In genomic region chrX:124699876-124700275, GRCh38 we compare ENCODE assay signal across 26 cellular contexts.
"Had no signal": no experiment of that assay in that cellular context is flagged by ENCODE, and none has a peak within 500 bp of the region (broad histone marks: within the 10 kb centered on the region; RNA-seq: fewer than 3 reads in every experiment).

No MANE protein-coding gene starts in this region.

- H3K27me3 ChIP-seq: neural progenitor cell, ovary, spleen, stomach, thyroid gland, tibial nerve, upper lobe of left lung, uterus had no signal

- H3K4me1 ChIP-seq: neural progenitor cell, parathyroid adenoma, psoas muscle, spleen, stomach, thyroid gland, tibial nerve, upper lobe of left lung, uterus had no signal

- H3K27ac ChIP-seq: neural progenitor cell, ovary, parathyroid adenoma, psoas muscle, skin epidermis, spleen, stomach, thoracic aorta, thyroid gland, tibial nerve, upper lobe of left lung, uterus had no signal

- DNase-seq: naive thymus-derived CD4-positive, alpha-beta T cell; natural killer cell; occipital lobe; ovary; posterior cingulate gyrus; psoas muscle; right cardiac atrium; spleen; stimulated activated CD4-positive, alpha-beta T cell treated with anti-CD3 and anti-CD28 coated beads, Interleukin-12 subunit alpha, Interleukin-12 subunit beta, amount 100 ng/mL, for 4 hours; stimulated activated CD4-positive, alpha-beta T cell treated with anti-CD3 and anti-CD28 coated beads, Interleukin-1b, Interleukin-23, amount 100 ng/mL, for 48 hours; stimulated activated CD4-positive, alpha-beta T cell treated with anti-CD3 and anti-CD28 coated beads, Interleukin-4, amount 100 ng/mL, for 1 hour; stimulated activated naive B cell treated with anti-CD40 and anti-IgM and Interleukin-4, amounts not matched to agents 10 μg/mL and 1 μg/mL and 100 μg/mL, for 72 hours; stimulated activated naive CD4-positive, alpha-beta T cell treated with Interleukin-2 at 50 U/mL for 16 hours; stomach; thyroid gland; trophoblast cell; upper lobe of left lung; uterus had no signal

- ATAC-seq: naive thymus-derived CD4-positive, alpha-beta T cell; natural killer cell; psoas muscle; right cardiac atrium; sciatic nerve; stimulated activated effector memory CD8-positive, alpha-beta T cell treated with anti-CD3 and anti-CD28 coated beads, Interleukin-12 subunit alpha, Interleukin-12 subunit beta, amount 100 ng/mL, for 72 hours; stimulated activated naive B cell treated with anti-CD40 and anti-IgM and Interleukin-4, amounts not matched to agents 10 μg/mL and 1 μg/mL and 100 μg/mL, for 72 hours had no signal

- H3K9me3 ChIP-seq: ovary, psoas muscle, spleen, stomach, thoracic aorta, thyroid gland, tibial nerve, upper lobe of left lung, uterus had no signal

- H3K4me2 ChIP-seq: neural progenitor cell, smooth muscle cell had no signal

- H3K4me3 ChIP-seq: neural progenitor cell, ovary, psoas muscle, skin epidermis, smooth muscle cell, spleen, stomach, thoracic aorta, thyroid gland, tibial nerve, upper lobe of left lung, uterus had no signal

- H3K9ac ChIP-seq: neural progenitor cell, parathyroid adenoma had no signal

- H3K36me3 ChIP-seq: neural progenitor cell, ovary, spleen, stomach, thoracic aorta, thyroid gland, tibial nerve, upper lobe of left lung, uterus had no signal

- H3K79me2 ChIP-seq: parathyroid adenoma had no signal

- H2AFZ ChIP-seq: neural progenitor cell, parathyroid adenoma had no signal
